Comparison of ENCODE assay signal across 20 cellular contexts in genomic region chr6:53866231-53866630, GRCh38.
A peak's percentile ranks its signal among the peaks of the same experiment; 100 is the strongest.
DNase-seq lines count a peak whose midpoint lies in the region; ATAC-seq and TF ChIP-seq lines count a peak whose summit lies in the region.
"Had no signal": no experiment of that assay in that cellular context is flagged by ENCODE, and none has a peak within 500 bp of the region (broad histone marks: within the 10 kb centered on the region; RNA-seq: fewer than 3 reads in every experiment).

No MANE protein-coding gene starts in this region.

- no peak overlapping the region for H3K27ac ChIP-seq in HEK293 (ENCODE audit: extremely low read depth, low read depth, low read length)
- no peak overlapping the region for H3K27ac ChIP-seq in brain microvascular endothelial cell
- no peak overlapping the region for H3K27ac ChIP-seq in trophoblast cell (ENCODE audit: low read depth, low read length)

- H3K27me3 ChIP-seq in brain microvascular endothelial cell (replicated peaks) (no peaks in the 10 kb centered on the region), trophoblast cell (ENCODE audit: insufficient read depth, low read length) (no peaks in the 10 kb centered on the region)

- no peaks in the 10 kb centered on the region for H3K9me3 ChIP-seq in HEK293 (ENCODE audit: control insufficient read depth, insufficient read depth, low read depth, low read length)
- H3K9me3 ChIP-seq in trophoblast cell (ENCODE audit: insufficient read depth, low read depth, low read length), result no peaks in the 10 kb centered on the region
- H3K9me3 ChIP-seq: HAP-1 had no signal

- peak overlapping the region; percentile 29 for H2BK12ac ChIP-seq in trophoblast cell (ENCODE audit: low read length)

- H3K4me1 ChIP-seq in HEK293 (ENCODE audit: control insufficient read depth, insufficient read depth, low read length) (peaks cover 39% of the 10 kb centered on the region), trophoblast cell (ENCODE audit: control insufficient read depth in 1 of 2, insufficient read depth in 2 of 2, low read length in 2 of 2) (peaks cover 19 to 30% of the 10 kb centered on the region in 2 experiments)

- H3K23ac ChIP-seq in trophoblast cell (ENCODE audit: low read length), result no peak overlapping the region

- H2AFZ ChIP-seq in trophoblast cell (ENCODE audit: insufficient read depth, low read length, poor library complexity), result no peak overlapping the region

- H3K18ac ChIP-seq in trophoblast cell (ENCODE audit: low read length), result no peak overlapping the region

- no peaks in the 10 kb centered on the region for H3K36me3 ChIP-seq in HEK293 (ENCODE audit: control insufficient read depth in 2 of 2, insufficient read depth in 1 of 2, low read length in 2 of 2)
- H3K36me3 ChIP-seq in brain microvascular endothelial cell (replicated peaks), result no peaks in the 10 kb centered on the region
- H3K36me3 ChIP-seq in trophoblast cell (ENCODE audit: control insufficient read depth in 1 of 2, insufficient read depth in 2 of 2, low read length in 2 of 2), result peaks cover 0 to 2% of the 10 kb centered on the region in 2 experiments
- H3K36me3 ChIP-seq: HAP-1 had no signal

- no peak overlapping the region for H3K9ac ChIP-seq in trophoblast cell (ENCODE audit: low read length)

- peaks cover 16% of the 10 kb centered on the region for H3K79me2 ChIP-seq in trophoblast cell (ENCODE audit: control insufficient read depth, insufficient read depth, low read length, poor library complexity)

- no CpG with 5 or more reads among the region's 4 CpGs for WGBS in trophoblast cell (ENCODE audit: extremely low coverage, insufficient coverage, insufficient read length)

- no peak overlapping the region for H2BK5ac ChIP-seq in trophoblast cell (ENCODE audit: low read depth, low read length, poor library complexity)

- H4K12ac ChIP-seq in trophoblast cell (ENCODE audit: low read depth, low read length), result no peak overlapping the region

- H3K4ac ChIP-seq in trophoblast cell (ENCODE audit: low read depth, low read length), result peak overlapping the region; percentile 30

- H3K79me1 ChIP-seq in trophoblast cell (ENCODE audit: low read length), result peaks cover 38% of the 10 kb centered on the region

- no peak for TF ChIP-seq CTCF in HEK293 (tag by site-specific recombination; IDR thresholded peaks at IDR 0.05)
- TF ChIP-seq CTCF in brain microvascular endothelial cell (IDR thresholded peaks at IDR 0.05; ENCODE audit: low read depth, low read length, missing control alignments), result no peak

- H3K4me3 ChIP-seq in HEK293 (ENCODE audit: low read depth, low read length) (no peak overlapping the region), brain microvascular endothelial cell (ENCODE audit: low read depth, low read length) (no peak overlapping the region), trophoblast cell (ENCODE audit: low read depth, low read length) (no peak overlapping the region)
- H3K4me3 ChIP-seq: HAP-1, K562 had no signal

- no peak overlapping the region for H3K14ac ChIP-seq in trophoblast cell (ENCODE audit: low read length)

- POLR2A ChIA-PET in HEK293 (lab: Yijun Ruan, JAX), result interaction anchor here (1.2 kb wide), 1 partner anchor 71 kb away, joined by 6 read pairs; the partner anchor contains the start of gene LRRC1

- peak overlapping the region; percentile 39 for H4K91ac ChIP-seq in trophoblast cell (ENCODE audit: low read depth, low read length)

- no peak overlapping the region for H3K4me2 ChIP-seq in trophoblast cell (ENCODE audit: low read length)

- CTCF ChIA-PET in HEK293 (lab: Yijun Ruan, JAX), result interaction anchor here (1.9 kb wide), 1 partner anchor 90 kb away, joined by 4 read pairs; no protein-coding TSS in a partner anchor

- peak; percentile 42 for DNase-seq in NCI-H345 (lab: John Stamatoyannopoulos, UW)
- DNase-seq in brain microvascular endothelial cell, result peak; percentile 14
- DNase-seq in trophoblast cell, result no peak
- no peak for DNase-seq in NCI-H128 (lab: John Stamatoyannopoulos, UW; ENCODE audit: unreplicated experiment)
- DNase-seq: Calu3; CD4-positive, CD25-positive, alpha-beta regulatory T cell; DMS79; GF-D8; MV-4-11; NCI-H1417 treated with DMSO at 0.1 percent for 48 hours; NCI-H1930; NCI-H526; NK-92 treated with Interleukin-12 subunit alpha and Interleukin-12 subunit beta, amount 100 ng/mL, for 24 hours; SHP77 treated with DMSO at 0.1 percent for 48 hours had no signal

- no peak for ATAC-seq in HG03521 (IDR thresholded peaks at IDR 0.05; ENCODE audit: unreplicated experiment)
- no peak for ATAC-seq in HG02852 (IDR thresholded peaks at IDR 0.05; ENCODE audit: unreplicated experiment)
- ATAC-seq: K562, SK-N-SH treated with all-trans-retinoic acid at 6 μM for 48 hours had no signal

- in situ Hi-C loops in brain microvascular endothelial cell (cut with HindIII; ENCODE audit: low pct_ligation_motif_present, low sequenced_read_pairs), result no loop called here

- H4K8ac ChIP-seq in trophoblast cell (ENCODE audit: low read depth, low read length), result no peak overlapping the region

- peak overlapping the region; percentile 5 for H2BK120ac ChIP-seq in trophoblast cell (ENCODE audit: insufficient read depth, low read length, poor library complexity)

- no peak overlapping the region for H2AK5ac ChIP-seq in trophoblast cell (ENCODE audit: low read length)

TF ChIP-seq in HEK293, 187 proteins besides CTCF, POLR2A, EP300 and RAD21:
- TF ChIP-seq GLIS1 (tag by site-specific recombination; IDR thresholded peaks at IDR 0.05) (peak; percentile 90), BCL11B (tag by site-specific recombination; IDR thresholded peaks at IDR 0.05; ENCODE audit: low read depth) (no peak)

Comparison
In these comparisons a context has a peak if more than half of its experiments do, and no peak if none do; other contexts are left out.
1. DNase-seq: peak in NCI-H345 (single experiment) and brain microvascular endothelial cell (single experiment); none in trophoblast cell (0 of 2) and NCI-H128 (single experiment).